In genomic region chr17:42139093-42139492, GRCh38 we compare ENCODE assay signal across 1 cellular context.
TF ChIP-seq lines count a peak whose summit lies in the region.

No MANE protein-coding gene starts in this region.

TF ChIP-seq in GM12878, 131 proteins besides CTCF, POLR2A, EP300 and RAD21:
- TF ChIP-seq NR2C1 (IDR thresholded peaks at IDR 0.05) (no peak), SRF (IDR thresholded peaks at IDR 0.05; ENCODE audit: low read depth in 2 of 2, low read length in 2 of 2) (no peak), ATF2 (IDR thresholded peaks at IDR 0.05; ENCODE audit: low read length) (no peak), SPI1 (IDR thresholded peaks at IDR 0.05; ENCODE audit: borderline replicate concordance, insufficient read depth, low read depth, low read length) (no peak), TCF3 (IDR thresholded peaks at IDR 0.05; ENCODE audit: borderline replicate concordance, insufficient read depth, low read depth, low read length) (no peak), MLLT1 (IDR thresholded peaks at IDR 0.05) (no peak), SMAD1 (IDR thresholded peaks at IDR 0.05; ENCODE audit: low read depth, partially characterized antibody) (no peak), SIN3A (IDR thresholded peaks at IDR 0.05; ENCODE audit: low read depth, low read length) (no peak), ZNF207 (IDR thresholded peaks at IDR 0.05; ENCODE audit: borderline replicate concordance) (no peak), NRF1 (conservative IDR thresholded peaks at IDR 0.05; ENCODE audit: low read depth, low read length) (no peak), RUNX3 (IDR thresholded peaks at IDR 0.05; ENCODE audit: low read length) (no peak), CBX3 (IDR thresholded peaks at IDR 0.05; ENCODE audit: borderline replicate concordance, low read depth) (no peak), EZH2 (IDR thresholded peaks at IDR 0.05; ENCODE audit: borderline replicate concordance, control insufficient read depth, low read depth, low read length) (no peak)
- TF ChIP-seq, protein P1, sequence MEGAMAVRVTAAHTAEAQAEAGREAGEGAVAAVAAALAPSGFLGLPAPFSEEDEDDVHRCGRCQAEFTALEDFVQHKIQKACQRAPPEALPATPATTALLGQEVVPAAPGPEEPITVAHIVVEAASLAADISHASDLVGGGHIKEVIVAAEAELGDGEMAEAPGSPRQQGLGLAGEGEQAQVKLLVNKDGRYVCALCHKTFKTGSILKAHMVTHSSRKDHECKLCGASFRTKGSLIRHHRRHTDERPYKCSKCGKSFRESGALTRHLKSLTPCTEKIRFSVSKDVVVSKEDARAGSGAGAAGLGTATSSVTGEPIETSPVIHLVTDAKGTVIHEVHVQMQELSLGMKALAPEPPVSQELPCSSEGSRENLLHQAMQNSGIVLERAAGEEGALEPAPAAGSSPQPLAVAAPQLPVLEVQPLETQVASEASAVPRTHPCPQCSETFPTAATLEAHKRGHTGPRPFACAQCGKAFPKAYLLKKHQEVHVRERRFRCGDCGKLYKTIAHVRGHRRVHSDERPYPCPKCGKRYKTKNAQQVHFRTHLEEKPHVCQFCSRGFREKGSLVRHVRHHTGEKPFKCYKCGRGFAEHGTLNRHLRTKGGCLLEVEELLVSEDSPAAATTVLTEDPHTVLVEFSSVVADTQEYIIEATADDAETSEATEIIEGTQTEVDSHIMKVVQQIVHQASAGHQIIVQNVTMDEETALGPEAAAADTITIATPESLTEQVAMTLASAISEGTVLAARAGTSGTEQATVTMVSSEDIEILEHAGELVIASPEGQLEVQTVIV (IDR thresholded peaks at IDR 0.05; ENCODE audit: borderline replicate concordance, partially characterized antibody): no peak
- TF ChIP-seq, protein P2, sequence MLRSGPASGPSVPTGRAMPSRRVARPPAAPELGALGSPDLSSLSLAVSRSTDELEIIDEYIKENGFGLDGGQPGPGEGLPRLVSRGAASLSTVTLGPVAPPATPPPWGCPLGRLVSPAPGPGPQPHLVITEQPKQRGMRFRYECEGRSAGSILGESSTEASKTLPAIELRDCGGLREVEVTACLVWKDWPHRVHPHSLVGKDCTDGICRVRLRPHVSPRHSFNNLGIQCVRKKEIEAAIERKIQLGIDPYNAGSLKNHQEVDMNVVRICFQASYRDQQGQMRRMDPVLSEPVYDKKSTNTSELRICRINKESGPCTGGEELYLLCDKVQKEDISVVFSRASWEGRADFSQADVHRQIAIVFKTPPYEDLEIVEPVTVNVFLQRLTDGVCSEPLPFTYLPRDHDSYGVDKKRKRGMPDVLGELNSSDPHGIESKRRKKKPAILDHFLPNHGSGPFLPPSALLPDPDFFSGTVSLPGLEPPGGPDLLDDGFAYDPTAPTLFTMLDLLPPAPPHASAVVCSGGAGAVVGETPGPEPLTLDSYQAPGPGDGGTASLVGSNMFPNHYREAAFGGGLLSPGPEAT (IDR thresholded peaks at IDR 0.05; ENCODE audit: low read depth): no peak
TF ChIP-seq in GM12878: peak in this region for 0.
